In genomic region chr17:65537845-65538678, GRCh38 we compare ENCODE assay signal across 10 cellular contexts. TPM values are rescaled to one million over a fixed set of nuclear protein-coding genes. Genes with fewer than 3 reads are reported as not detected.
A peak's percentile ranks its signal among the peaks of the same experiment; 100 is the strongest.
DNase-seq lines count a peak whose midpoint lies in the region; ATAC-seq, FAIRE-seq and TF ChIP-seq lines count a peak whose summit lies in the region.
"Had no signal": no experiment of that assay in that cellular context is flagged by ENCODE, and none has a peak within 500 bp of the region (broad histone marks: within the 10 kb centered on the region; RNA-seq: fewer than 3 reads in every experiment).

No MANE protein-coding gene starts in this region.

- no peaks in the 10 kb centered on the region for H3K9me3 ChIP-seq in CD4-positive, alpha-beta T cell (ENCODE audit: control insufficient read depth, low read length)
- no peaks in the 10 kb centered on the region for H3K9me3 ChIP-seq in osteoblast (ENCODE audit: low read depth, low read length)
- no peaks in the 10 kb centered on the region for H3K9me3 ChIP-seq in kidney (ENCODE audit: control insufficient read depth in 1 of 2, low read length in 2 of 2)

- no peak overlapping the region for H3K9ac ChIP-seq in kidney (ENCODE audit: low read length in 2 of 2)

- peak overlapping the region; percentile 89 for H3K27ac Mint-ChIP-seq in CD4-positive, alpha-beta T cell

- H3K27me3 ChIP-seq in CD4-positive, alpha-beta T cell (ENCODE audit: control insufficient read depth, insufficient read depth, low read length) = no peaks in the 10 kb centered on the region
- H3K27me3 ChIP-seq in osteoblast (ENCODE audit: insufficient read depth, low read length) = no peaks in the 10 kb centered on the region

- POLR2A ChIA-PET in CD4-positive, alpha-beta T cell (lab: Charles Lee) = interaction anchor here (1.3 to 3.3 kb wide), 6 partner anchors 9 to 46 kb away, joined by 3 to 21 read pairs (median 5); no protein-coding TSS in a partner anchor

- H3K9me3 Mint-ChIP-seq in CD4-positive, alpha-beta T cell = no peaks in the 10 kb centered on the region
- H3K9me3 Mint-ChIP-seq: H9 had no signal

- H3K27ac ChIP-seq in CD4-positive, alpha-beta T cell (ENCODE audit: low read depth, low read length) = no peak overlapping the region
- H3K27ac ChIP-seq in angular gyrus (ENCODE audit: low read depth, low read length) (peak overlapping the region; percentile 81), osteoblast (ENCODE audit: low read depth, low read length) (no peak overlapping the region), kidney (ENCODE audit: low read depth in 2 of 2, low read length in 2 of 2) (no peak overlapping the region)

- no peaks in the 10 kb centered on the region for H3K79me2 ChIP-seq in osteoblast (ENCODE audit: insufficient read depth, low read length)

- peaks cover 2% of the 10 kb centered on the region for H4K20me1 ChIP-seq in osteoblast (ENCODE audit: insufficient read depth, low read length)

- peak; percentile 53 to 77 (median 64) for DNase-seq in CD4-positive, alpha-beta T cell
- peak; percentile 64 for DNase-seq in activated CD4-positive, alpha-beta T cell treated with anti-CD3 and anti-CD28 coated beads for 48 hours
- DNase-seq in osteoblast (ENCODE audit: insufficient read length, low spot score, missing footprints) = peak; percentile 46
- DNase-seq in GDM1 (lab: John Stamatoyannopoulos, UW) = no peak
- DNase-seq in cerebellar nuclear complex (lab: John Stamatoyannopoulos, UW) = no peak
- no peak for DNase-seq in kidney
- DNase-seq: erythroblast, H9 had no signal

- no peak overlapping the region for H3K4me3 ChIP-seq in osteoblast (ENCODE audit: insufficient read depth, low read length)
- H3K4me3 ChIP-seq in kidney (ENCODE audit: low read length in 2 of 2) = no peak overlapping the region

- TF ChIP-seq CTCF in CD4-positive, alpha-beta T cell (IDR thresholded peaks at IDR 0.05) = no peak
- TF ChIP-seq CTCF in osteoblast (IDR thresholded peaks at IDR 0.05; ENCODE audit: extremely low read depth, low read depth, low read length) = no peak
- TF ChIP-seq CTCF in kidney (IDR thresholded peaks at IDR 0.05; ENCODE audit: borderline replicate concordance, extremely low read depth, insufficient read depth) = no peak

- intact Hi-C loops in CD4-positive, alpha-beta T cell (cut with DNase I, micrococcal nuclease) = loop anchor here (1.0 to 2.0 kb wide), 2 partner anchors 19 kb away; no protein-coding TSS in a partner anchor
- intact Hi-C loops in kidney (cut with DNase I) = no loop called here

- no peaks in the 10 kb centered on the region for H3K27me3 Mint-ChIP-seq in CD4-positive, alpha-beta T cell

- H3K4me1 ChIP-seq in osteoblast (ENCODE audit: insufficient read depth, low read length) (peaks cover 6% of the 10 kb centered on the region), kidney (ENCODE audit: control insufficient read depth in 1 of 2, insufficient read depth in 1 of 2, low read depth in 1 of 2, low read length in 2 of 2) (no peaks in the 10 kb centered on the region)

- H3K4me3 Mint-ChIP-seq in CD4-positive, alpha-beta T cell = peak overlapping the region; percentile 83

- FAIRE-seq in kidney (lab: Jason Lieb, UNC) = no peak

- ATAC-seq in CD4-positive, alpha-beta T cell (ENCODE audit: poor library complexity) = peak; percentile 70
- no peak for ATAC-seq in SK-N-SH treated with all-trans-retinoic acid at 6 μM for 48 hours

- no peak overlapping the region for H3K4me2 ChIP-seq in osteoblast (ENCODE audit: insufficient read depth, low read length)

- no peak overlapping the region for H2AFZ ChIP-seq in osteoblast (ENCODE audit: low read length)

- peaks cover 97% of the 10 kb centered on the region for H3K36me3 Mint-ChIP-seq in CD4-positive, alpha-beta T cell (ENCODE audit: low read depth)

- CTCF ChIA-PET in CD4-positive, alpha-beta T cell (lab: Charles Lee) = interaction anchor here (0.5 to 3.3 kb wide), 2 partner anchors 19 to 1952 kb away, joined by 3 to 17 read pairs; no protein-coding TSS in a partner anchor

- peaks cover 61% of the 10 kb centered on the region for H3K4me1 Mint-ChIP-seq in CD4-positive, alpha-beta T cell (ENCODE audit: low read depth)

- H3K36me3 ChIP-seq in osteoblast (ENCODE audit: insufficient read depth, low read length) = peaks cover 10% of the 10 kb centered on the region
- H3K36me3 ChIP-seq in kidney (ENCODE audit: control insufficient read depth in 1 of 2, insufficient read depth in 2 of 2, low read length in 2 of 2) = peaks cover 0 to 3% of the 10 kb centered on the region in 2 donors

TF ChIP-seq in SK-N-SH treated with all-trans-retinoic acid at 6 μM for 48 hours, 23 proteins besides CTCF, POLR2A, EP300 and RAD21:
- TF ChIP-seq BACH2 (CRISPR knock-in tag; IDR thresholded peaks at IDR 0.05; ENCODE audit: borderline replicate concordance) = no peak
- TF ChIP-seq PATZ1 (CRISPR knock-in tag; IDR thresholded peaks at IDR 0.05; ENCODE audit: borderline replicate concordance) = no peak
- no peak for TF ChIP-seq TOX (CRISPR knock-in tag; IDR thresholded peaks at IDR 0.05; ENCODE audit: borderline replicate concordance)
- TF ChIP-seq TCF4 (CRISPR knock-in tag; IDR thresholded peaks at IDR 0.05; ENCODE audit: borderline replicate concordance) = no peak
- TF ChIP-seq OSR1 (CRISPR knock-in tag; IDR thresholded peaks at IDR 0.05) = no peak
- no peak for TF ChIP-seq ZFP3 (CRISPR knock-in tag; IDR thresholded peaks at IDR 0.05)

RNA-seq across cellular contexts. Expression of gene AXIN2, which starts 23.4 kb away (rescaled TPM):
- 10 to 100 TPM; 47.9 to 49.8 TPM for total RNA-seq in CD4-positive, alpha-beta T cell
- total RNA-seq in osteoblast (2.9 and 5.1 TPM in 2 replicates), kidney (14.0 TPM)
- 1.2 TPM for polyA plus RNA-seq in kidney (ENCODE audit: insufficient read depth, low read depth, low replicate concordance)

Comparison
In these comparisons a context has a peak if more than half of its experiments do, and no peak if none do; other contexts are left out.
1. DNase-seq: peak in CD4-positive, alpha-beta T cell (10 of 10), activated CD4-positive, alpha-beta T cell treated with anti-CD3 and anti-CD28 coated beads for 48 hours (single experiment) and osteoblast (single experiment); none in GDM1 (single experiment), cerebellar nuclear complex (0 of 2) and kidney (single experiment).